1 cellular context compared by ENCODE assay signal in the genomic region with DNA sequence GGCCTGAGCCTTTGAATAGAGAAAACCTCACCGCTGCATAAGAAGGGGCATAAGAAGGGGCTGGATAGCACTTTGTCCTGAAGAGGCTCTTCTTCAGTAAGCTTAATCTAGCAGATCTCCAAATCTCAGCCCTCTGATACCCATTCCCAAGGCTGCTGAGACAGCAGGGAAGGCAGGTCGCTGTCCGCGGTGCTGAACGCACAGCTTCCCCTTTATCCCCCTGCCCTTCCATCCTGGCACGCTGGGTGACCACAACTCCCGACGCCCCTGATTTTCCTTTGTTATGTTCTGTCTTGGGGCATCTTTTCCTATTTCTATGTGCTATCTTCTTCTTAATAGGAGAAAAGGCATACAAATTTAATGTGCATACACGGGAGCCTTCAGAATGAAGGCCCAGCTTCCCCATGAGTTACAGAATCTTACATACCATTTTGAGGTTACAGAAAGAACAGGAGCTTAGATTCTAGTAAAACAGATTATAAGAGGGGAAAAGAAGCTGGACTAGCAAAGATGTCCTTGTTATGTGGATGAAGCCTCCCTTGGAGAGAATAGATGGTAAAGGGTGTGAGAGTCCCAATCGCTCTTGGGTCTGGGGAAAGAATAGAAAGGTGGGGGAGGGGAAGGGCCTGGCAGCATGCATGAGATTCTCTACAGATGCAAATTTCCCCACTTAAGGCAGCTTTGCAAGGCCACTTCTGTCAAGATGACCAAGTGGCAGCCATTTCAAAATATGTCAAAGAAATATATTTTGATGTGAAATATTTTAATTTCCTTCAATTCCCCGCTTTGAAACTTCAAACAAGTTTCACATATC.
TF ChIP-seq lines count a peak whose summit lies in the region.

No MANE protein-coding gene starts in this region.

TF ChIP-seq in HepG2, 621 proteins besides CTCF, POLR2A, EP300 and RAD21 (continued from another document and continues in another):
- TF ChIP-seq STAT5B (CRISPR knock-in tag; IDR thresholded peaks at IDR 0.05) (no peak), ARHGAP35 (CRISPR knock-in tag; IDR thresholded peaks at IDR 0.05; ENCODE audit: borderline replicate concordance) (no peak; the same call in 1 of the 2 replicates), ARNT (IDR thresholded peaks at IDR 0.05) (no peak), TSC22D2 (CRISPR knock-in tag; IDR thresholded peaks at IDR 0.05; ENCODE audit: borderline replicate concordance) (peak; percentile 91), RXRA (CRISPR knock-in tag; IDR thresholded peaks at IDR 0.05) (no peak), ZNF792 (CRISPR knock-in tag; IDR thresholded peaks at IDR 0.05) (peak; percentile 82), CREM (IDR thresholded peaks at IDR 0.05) (no peak), CREM (CRISPR knock-in tag; IDR thresholded peaks at IDR 0.05) (no peak), HES4 (CRISPR knock-in tag; IDR thresholded peaks at IDR 0.05; ENCODE audit: borderline replicate concordance) (peak; percentile 71; the same call in 1 of the 2 replicates), ZNF776 (CRISPR knock-in tag; IDR thresholded peaks at IDR 0.05) (no peak), REL (CRISPR knock-in tag; conservative IDR thresholded peaks at IDR 0.05) (no peak), HNRNPLL (IDR thresholded peaks at IDR 0.05; ENCODE audit: low read depth, low read length, poor library complexity, severe bottlenecking) (no peak), ZNF619 (CRISPR knock-in tag; IDR thresholded peaks at IDR 0.05) (no peak), ZBTB1 (CRISPR knock-in tag; IDR thresholded peaks at IDR 0.05; ENCODE audit: borderline replicate concordance) (no peak), REXO4 (CRISPR knock-in tag; IDR thresholded peaks at IDR 0.05; ENCODE audit: borderline replicate concordance) (no peak), ZNF3 (CRISPR knock-in tag; IDR thresholded peaks at IDR 0.05) (no peak), PPARG (CRISPR knock-in tag; conservative IDR thresholded peaks at IDR 0.05) (peak; percentile 40; the same call in 1 of the 2 replicates), MAFK (conservative IDR thresholded peaks at IDR 0.05 in 1 of 2, IDR thresholded peaks at IDR 0.05 in 1 of 2; ENCODE audit: low read length in 2 of 2) (peak; percentile 59 to 63), ATM (IDR thresholded peaks at IDR 0.05; ENCODE audit: borderline replicate concordance) (no peak), SMAD3 (CRISPR knock-in tag; IDR thresholded peaks at IDR 0.05) (peak; percentile 89), ZNF790 (CRISPR knock-in tag; IDR thresholded peaks at IDR 0.05; ENCODE audit: borderline replicate concordance) (no peak), ZNF839 (CRISPR knock-in tag; IDR thresholded peaks at IDR 0.05; ENCODE audit: borderline replicate concordance) (no peak), HDAC6 (IDR thresholded peaks at IDR 0.05; ENCODE audit: low read depth, low read length) (no peak), NFE2L2 (IDR thresholded peaks at IDR 0.05; ENCODE audit: low read length) (no peak), SSRP1 (CRISPR knock-in tag; IDR thresholded peaks at IDR 0.05) (no peak)
- TF ChIP-seq, protein P1, sequence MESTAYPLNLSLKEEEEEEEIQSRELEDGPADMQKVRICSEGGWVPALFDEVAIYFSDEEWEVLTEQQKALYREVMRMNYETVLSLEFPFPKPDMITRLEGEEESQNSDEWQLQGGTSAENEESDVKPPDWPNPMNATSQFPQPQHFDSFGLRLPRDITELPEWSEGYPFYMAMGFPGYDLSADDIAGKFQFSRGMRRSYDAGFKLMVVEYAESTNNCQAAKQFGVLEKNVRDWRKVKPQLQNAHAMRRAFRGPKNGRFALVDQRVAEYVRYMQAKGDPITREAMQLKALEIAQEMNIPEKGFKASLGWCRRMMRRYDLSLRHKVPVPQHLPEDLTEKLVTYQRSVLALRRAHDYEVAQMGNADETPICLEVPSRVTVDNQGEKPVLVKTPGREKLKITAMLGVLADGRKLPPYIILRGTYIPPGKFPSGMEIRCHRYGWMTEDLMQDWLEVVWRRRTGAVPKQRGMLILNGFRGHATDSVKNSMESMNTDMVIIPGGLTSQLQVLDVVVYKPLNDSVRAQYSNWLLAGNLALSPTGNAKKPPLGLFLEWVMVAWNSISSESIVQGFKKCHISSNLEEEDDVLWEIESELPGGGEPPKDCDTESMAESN (CRISPR knock-in tag; conservative IDR thresholded peaks at IDR 0.05) = peak; percentile 51; the same call in 1 of the 2 replicates
- TF ChIP-seq, protein P2, sequence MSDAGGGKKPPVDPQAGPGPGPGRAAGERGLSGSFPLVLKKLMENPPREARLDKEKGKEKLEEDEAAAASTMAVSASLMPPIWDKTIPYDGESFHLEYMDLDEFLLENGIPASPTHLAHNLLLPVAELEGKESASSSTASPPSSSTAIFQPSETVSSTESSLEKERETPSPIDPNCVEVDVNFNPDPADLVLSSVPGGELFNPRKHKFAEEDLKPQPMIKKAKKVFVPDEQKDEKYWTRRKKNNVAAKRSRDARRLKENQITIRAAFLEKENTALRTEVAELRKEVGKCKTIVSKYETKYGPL (CRISPR knock-in tag; IDR thresholded peaks at IDR 0.05) = peak; percentile 77
- TF ChIP-seq, protein P3, sequence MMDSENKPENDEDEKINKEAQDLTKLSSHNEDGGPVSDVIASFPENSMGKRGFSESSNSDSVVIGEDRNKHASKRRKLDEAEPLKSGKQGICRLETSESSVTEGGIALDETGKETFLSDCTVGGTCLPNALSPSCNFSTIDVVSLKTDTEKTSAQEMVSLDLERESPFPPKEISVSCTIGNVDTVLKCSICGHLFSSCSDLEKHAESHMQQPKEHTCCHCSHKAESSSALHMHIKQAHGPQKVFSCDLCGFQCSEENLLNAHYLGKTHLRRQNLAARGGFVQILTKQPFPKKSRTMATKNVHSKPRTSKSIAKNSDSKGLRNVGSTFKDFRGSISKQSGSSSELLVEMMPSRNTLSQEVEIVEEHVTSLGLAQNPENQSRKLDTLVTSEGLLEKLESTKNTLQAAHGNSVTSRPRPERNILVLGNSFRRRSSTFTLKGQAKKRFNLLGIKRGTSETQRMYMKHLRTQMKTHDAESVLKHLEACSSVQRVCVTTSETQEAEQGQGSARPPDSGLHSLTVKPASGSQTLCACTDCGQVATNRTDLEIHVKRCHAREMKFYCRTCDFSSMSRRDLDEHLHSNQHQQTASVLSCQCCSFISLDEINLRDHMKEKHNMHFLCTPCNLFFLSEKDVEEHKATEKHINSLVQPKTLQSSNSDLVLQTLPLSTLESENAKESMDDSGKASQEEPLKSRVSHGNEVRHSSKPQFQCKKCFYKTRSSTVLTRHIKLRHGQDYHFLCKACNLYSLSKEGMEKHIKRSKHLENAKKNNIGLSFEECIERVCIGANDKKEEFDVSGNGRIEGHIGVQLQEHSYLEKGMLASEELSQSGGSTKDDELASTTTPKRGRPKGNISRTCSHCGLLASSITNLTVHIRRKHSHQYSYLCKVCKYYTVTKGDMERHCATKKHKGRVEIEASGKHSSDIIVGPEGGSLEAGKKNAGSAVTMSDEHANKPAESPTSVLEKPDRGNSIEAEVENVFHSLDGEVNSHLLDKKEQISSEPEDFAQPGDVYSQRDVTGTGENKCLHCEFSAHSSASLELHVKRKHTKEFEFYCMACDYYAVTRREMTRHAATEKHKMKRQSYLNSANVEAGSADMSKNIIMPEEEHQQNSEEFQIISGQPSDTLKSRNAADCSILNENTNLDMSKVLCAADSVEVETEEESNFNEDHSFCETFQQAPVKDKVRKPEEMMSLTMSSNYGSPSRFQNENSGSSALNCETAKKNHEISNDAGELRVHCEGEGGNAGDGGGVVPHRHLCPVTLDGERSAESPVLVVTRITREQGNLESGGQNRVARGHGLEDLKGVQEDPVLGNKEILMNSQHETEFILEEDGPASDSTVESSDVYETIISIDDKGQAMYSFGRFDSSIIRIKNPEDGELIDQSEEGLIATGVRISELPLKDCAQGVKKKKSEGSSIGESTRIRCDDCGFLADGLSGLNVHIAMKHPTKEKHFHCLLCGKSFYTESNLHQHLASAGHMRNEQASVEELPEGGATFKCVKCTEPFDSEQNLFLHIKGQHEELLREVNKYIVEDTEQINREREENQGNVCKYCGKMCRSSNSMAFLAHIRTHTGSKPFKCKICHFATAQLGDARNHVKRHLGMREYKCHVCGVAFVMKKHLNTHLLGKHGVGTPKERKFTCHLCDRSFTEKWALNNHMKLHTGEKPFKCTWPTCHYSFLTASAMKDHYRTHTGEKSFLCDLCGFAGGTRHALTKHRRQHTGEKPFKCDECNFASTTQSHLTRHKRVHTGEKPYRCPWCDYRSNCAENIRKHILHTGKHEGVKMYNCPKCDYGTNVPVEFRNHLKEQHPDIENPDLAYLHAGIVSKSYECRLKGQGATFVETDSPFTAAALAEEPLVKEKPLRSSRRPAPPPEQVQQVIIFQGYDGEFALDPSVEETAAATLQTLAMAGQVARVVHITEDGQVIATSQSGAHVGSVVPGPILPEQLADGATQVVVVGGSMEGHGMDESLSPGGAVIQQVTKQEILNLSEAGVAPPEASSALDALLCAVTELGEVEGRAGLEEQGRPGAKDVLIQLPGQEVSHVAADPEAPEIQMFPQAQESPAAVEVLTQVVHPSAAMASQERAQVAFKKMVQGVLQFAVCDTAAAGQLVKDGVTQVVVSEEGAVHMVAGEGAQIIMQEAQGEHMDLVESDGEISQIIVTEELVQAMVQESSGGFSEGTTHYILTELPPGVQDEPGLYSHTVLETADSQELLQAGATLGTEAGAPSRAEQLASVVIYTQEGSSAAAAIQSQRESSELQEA (CRISPR knock-in tag; IDR thresholded peaks at IDR 0.05; ENCODE audit: not compliant biosample characterization) = no peak
- TF ChIP-seq, protein P4, sequence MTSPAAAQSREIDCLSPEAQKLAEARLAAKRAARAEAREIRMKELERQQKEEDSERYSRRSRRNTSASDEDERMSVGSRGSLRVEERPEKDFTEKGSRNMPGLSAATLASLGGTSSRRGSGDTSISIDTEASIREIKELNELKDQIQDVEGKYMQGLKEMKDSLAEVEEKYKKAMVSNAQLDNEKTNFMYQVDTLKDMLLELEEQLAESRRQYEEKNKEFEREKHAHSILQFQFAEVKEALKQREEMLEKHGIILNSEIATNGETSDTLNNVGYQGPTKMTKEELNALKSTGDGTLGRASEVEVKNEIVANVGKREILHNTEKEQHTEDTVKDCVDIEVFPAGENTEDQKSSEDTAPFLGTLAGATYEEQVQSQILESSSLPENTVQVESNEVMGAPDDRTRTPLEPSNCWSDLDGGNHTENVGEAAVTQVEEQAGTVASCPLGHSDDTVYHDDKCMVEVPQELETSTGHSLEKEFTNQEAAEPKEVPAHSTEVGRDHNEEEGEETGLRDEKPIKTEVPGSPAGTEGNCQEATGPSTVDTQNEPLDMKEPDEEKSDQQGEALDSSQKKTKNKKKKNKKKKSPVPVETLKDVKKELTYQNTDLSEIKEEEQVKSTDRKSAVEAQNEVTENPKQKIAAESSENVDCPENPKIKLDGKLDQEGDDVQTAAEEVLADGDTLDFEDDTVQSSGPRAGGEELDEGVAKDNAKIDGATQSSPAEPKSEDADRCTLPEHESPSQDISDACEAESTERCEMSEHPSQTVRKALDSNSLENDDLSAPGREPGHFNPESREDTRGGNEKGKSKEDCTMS (CRISPR knock-in tag; conservative IDR thresholded peaks at IDR 0.05) = 0 out of 2 replicates have a peak, but pooled peaks have one; percentile 64
- TF ChIP-seq, protein P5, sequence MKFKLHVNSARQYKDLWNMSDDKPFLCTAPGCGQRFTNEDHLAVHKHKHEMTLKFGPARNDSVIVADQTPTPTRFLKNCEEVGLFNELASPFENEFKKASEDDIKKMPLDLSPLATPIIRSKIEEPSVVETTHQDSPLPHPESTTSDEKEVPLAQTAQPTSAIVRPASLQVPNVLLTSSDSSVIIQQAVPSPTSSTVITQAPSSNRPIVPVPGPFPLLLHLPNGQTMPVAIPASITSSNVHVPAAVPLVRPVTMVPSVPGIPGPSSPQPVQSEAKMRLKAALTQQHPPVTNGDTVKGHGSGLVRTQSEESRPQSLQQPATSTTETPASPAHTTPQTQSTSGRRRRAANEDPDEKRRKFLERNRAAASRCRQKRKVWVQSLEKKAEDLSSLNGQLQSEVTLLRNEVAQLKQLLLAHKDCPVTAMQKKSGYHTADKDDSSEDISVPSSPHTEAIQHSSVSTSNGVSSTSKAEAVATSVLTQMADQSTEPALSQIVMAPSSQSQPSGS (CRISPR knock-in tag; IDR thresholded peaks at IDR 0.05) = 0 out of 2 replicates have a peak, but pooled peaks have one; percentile 21
- TF ChIP-seq, protein P6, sequence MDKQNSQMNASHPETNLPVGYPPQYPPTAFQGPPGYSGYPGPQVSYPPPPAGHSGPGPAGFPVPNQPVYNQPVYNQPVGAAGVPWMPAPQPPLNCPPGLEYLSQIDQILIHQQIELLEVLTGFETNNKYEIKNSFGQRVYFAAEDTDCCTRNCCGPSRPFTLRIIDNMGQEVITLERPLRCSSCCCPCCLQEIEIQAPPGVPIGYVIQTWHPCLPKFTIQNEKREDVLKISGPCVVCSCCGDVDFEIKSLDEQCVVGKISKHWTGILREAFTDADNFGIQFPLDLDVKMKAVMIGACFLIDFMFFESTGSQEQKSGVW (CRISPR knock-in tag; IDR thresholded peaks at IDR 0.05; ENCODE audit: borderline replicate concordance) = no peak
- TF ChIP-seq, protein P7, sequence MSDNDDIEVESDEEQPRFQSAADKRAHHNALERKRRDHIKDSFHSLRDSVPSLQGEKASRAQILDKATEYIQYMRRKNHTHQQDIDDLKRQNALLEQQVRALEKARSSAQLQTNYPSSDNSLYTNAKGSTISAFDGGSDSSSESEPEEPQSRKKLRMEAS (IDR thresholded peaks at IDR 0.05) = no peak
- TF ChIP-seq, protein P8, sequence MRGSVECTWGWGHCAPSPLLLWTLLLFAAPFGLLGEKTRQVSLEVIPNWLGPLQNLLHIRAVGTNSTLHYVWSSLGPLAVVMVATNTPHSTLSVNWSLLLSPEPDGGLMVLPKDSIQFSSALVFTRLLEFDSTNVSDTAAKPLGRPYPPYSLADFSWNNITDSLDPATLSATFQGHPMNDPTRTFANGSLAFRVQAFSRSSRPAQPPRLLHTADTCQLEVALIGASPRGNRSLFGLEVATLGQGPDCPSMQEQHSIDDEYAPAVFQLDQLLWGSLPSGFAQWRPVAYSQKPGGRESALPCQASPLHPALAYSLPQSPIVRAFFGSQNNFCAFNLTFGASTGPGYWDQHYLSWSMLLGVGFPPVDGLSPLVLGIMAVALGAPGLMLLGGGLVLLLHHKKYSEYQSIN (CRISPR knock-in tag; IDR thresholded peaks at IDR 0.05; ENCODE audit: borderline replicate concordance) = no peak
- TF ChIP-seq, protein P9, sequence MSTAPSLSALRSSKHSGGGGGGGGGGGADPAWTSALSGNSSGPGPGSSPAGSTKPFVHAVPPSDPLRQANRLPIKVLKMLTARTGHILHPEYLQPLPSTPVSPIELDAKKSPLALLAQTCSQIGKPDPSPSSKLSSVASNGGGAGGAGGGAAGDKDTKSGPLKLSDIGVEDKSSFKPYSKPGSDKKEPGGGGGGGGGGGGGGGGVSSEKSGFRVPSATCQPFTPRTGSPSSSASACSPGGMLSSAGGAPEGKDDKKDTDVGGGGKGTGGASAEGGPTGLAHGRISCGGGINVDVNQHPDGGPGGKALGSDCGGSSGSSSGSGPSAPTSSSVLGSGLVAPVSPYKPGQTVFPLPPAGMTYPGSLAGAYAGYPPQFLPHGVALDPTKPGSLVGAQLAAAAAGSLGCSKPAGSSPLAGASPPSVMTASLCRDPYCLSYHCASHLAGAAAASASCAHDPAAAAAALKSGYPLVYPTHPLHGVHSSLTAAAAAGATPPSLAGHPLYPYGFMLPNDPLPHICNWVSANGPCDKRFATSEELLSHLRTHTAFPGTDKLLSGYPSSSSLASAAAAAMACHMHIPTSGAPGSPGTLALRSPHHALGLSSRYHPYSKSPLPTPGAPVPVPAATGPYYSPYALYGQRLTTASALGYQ (CRISPR knock-in tag; IDR thresholded peaks at IDR 0.05) = no peak
- TF ChIP-seq, protein P10, sequence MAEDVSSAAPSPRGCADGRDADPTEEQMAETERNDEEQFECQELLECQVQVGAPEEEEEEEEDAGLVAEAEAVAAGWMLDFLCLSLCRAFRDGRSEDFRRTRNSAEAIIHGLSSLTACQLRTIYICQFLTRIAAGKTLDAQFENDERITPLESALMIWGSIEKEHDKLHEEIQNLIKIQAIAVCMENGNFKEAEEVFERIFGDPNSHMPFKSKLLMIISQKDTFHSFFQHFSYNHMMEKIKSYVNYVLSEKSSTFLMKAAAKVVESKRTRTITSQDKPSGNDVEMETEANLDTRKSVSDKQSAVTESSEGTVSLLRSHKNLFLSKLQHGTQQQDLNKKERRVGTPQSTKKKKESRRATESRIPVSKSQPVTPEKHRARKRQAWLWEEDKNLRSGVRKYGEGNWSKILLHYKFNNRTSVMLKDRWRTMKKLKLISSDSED (CRISPR knock-in tag; IDR thresholded peaks at IDR 0.05) = no peak
